12 cellular contexts compared by ENCODE assay signal in the genomic region with DNA sequence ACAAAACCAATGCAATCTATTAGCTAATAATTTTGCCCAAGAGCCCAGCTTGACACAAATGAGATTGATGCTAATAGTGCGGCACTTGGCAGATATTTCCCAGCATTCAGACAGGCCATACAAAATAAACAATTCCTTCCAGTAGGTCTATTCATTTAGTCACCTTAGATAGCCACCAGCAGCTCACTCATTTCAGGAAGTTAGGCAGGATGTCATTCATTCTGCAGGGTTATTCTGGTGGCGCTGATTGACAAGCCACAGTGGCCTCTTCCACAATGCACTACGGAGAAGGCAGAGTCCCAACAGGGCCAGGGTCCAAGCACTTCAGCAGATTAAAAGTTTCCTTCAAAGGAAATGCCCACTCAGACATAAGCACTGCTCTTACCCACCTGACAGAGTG. TPM values are rescaled to one million over a fixed set of nuclear protein-coding genes. Genes with fewer than 3 reads are reported as not detected.
DNase-seq lines count a peak whose midpoint lies in the region; ATAC-seq and TF ChIP-seq lines count a peak whose summit lies in the region.
"Had no signal": no experiment of that assay in that cellular context is flagged by ENCODE, and none has a peak within 500 bp of the region (broad histone marks: within the 10 kb centered on the region; RNA-seq: fewer than 3 reads in every experiment).

No MANE protein-coding gene starts in this region.

- no peaks in the 10 kb centered on the region for H3K36me3 Mint-ChIP-seq in CD4-positive, alpha-beta T cell (ENCODE audit: low read depth)

- no TSS peak for BruUV-seq in OCI-LY7 (replicated peaks; lab: Mats Ljungman, UMichigan)

- H3K9me3 Mint-ChIP-seq in CD4-positive, alpha-beta T cell = no peaks in the 10 kb centered on the region

- H3K9me2 ChIP-seq in OCI-LY7 (ENCODE audit: insufficient read depth, low read length) = no peaks in the 10 kb centered on the region
- H3K9me2 ChIP-seq: SK-N-SH had no signal

- peaks cover 59% of the 10 kb centered on the region for H3K4me1 ChIP-seq in OCI-LY7 (ENCODE audit: insufficient read depth, low read length, poor library complexity, severe bottlenecking)
- no peaks in the 10 kb centered on the region for H3K4me1 ChIP-seq in mucosa of descending colon (ENCODE audit: low read depth)

- H3K4me3 Mint-ChIP-seq in CD4-positive, alpha-beta T cell = no peak overlapping the region

- no peaks in the 10 kb centered on the region for H3K9me3 ChIP-seq in OCI-LY7 (ENCODE audit: low read length)
- H3K9me3 ChIP-seq in mucosa of descending colon = no peaks in the 10 kb centered on the region
- no peaks in the 10 kb centered on the region for H3K9me3 ChIP-seq in CD4-positive, alpha-beta T cell (ENCODE audit: control insufficient read depth, low read length)
- H3K9me3 ChIP-seq: Caco-2, SK-N-SH, transverse colon had no signal

- intact Hi-C loops in OCI-LY7 (cut with micrococcal nuclease; ENCODE audit: unreplicated experiment) = no loop called here
- intact Hi-C loops in mucosa of descending colon (cut with DNase I, micrococcal nuclease) = no loop called here
- intact Hi-C loops in CD4-positive, alpha-beta T cell (cut with DNase I, micrococcal nuclease) = no loop called here

- no peaks in the 10 kb centered on the region for H3K27me3 ChIP-seq in CD4-positive, alpha-beta T cell (ENCODE audit: control insufficient read depth, insufficient read depth, low read length)
- H3K27me3 ChIP-seq: transverse colon had no signal

- H3K27ac Mint-ChIP-seq in CD4-positive, alpha-beta T cell = no peak overlapping the region

- DNase-seq in GDM1 (lab: John Stamatoyannopoulos, UW) (peak; percentile 77), OCI-LY7 (ENCODE audit: low spot score) (peak; percentile 55), mucosa of descending colon (no peak), NCI-H2029 treated with DMSO at 0.1 percent for 48 hours (lab: John Stamatoyannopoulos, UW) (no peak), EL (no peak), amniotic stem cell (lab: John Stamatoyannopoulos, UW) (no peak)
- no peak for DNase-seq in CD4-positive, alpha-beta T cell
- DNase-seq: Caco-2, nucleus accumbens, SK-N-SH, transverse colon had no signal

- no peak overlapping the region for H2AFZ ChIP-seq in OCI-LY7 (ENCODE audit: low read length)

- H3K36me3 ChIP-seq in OCI-LY7 (ENCODE audit: insufficient read depth, low read length) (peaks cover 72% of the 10 kb centered on the region), mucosa of descending colon (ENCODE audit: low read depth) (no peaks in the 10 kb centered on the region)
- H3K36me3 ChIP-seq: transverse colon had no signal

- TF ChIP-seq CTCF in OCI-LY7 (conservative IDR thresholded peaks at IDR 0.05; ENCODE audit: low read length) (no peak), mucosa of descending colon (IDR thresholded peaks at IDR 0.05) (no peak)
- TF ChIP-seq CTCF in CD4-positive, alpha-beta T cell (IDR thresholded peaks at IDR 0.05) = no peak

- H3K4me3 ChIP-seq in OCI-LY7 (ENCODE audit: low read depth, low read length, poor library complexity, severe bottlenecking) (no peak overlapping the region), mucosa of descending colon (no peak overlapping the region)
- H3K4me3 ChIP-seq: transverse colon had no signal

- H4K20me1 ChIP-seq in OCI-LY7 (ENCODE audit: insufficient read depth, low read length) = peaks cover 33% of the 10 kb centered on the region

- H3K4me2 ChIP-seq in OCI-LY7 (ENCODE audit: low read length) = peak overlapping the region; percentile 22; the same call in 1 of the 2 replicates
- H3K4me2 ChIP-seq: SK-N-SH had no signal

- peaks cover 97% of the 10 kb centered on the region for H3K79me2 ChIP-seq in OCI-LY7 (ENCODE audit: insufficient read depth, low read depth, low read length)

- POLR2A ChIA-PET in OCI-LY7 (lab: Charles Lee) = interaction anchor here (0.8 to 1.4 kb wide), 8 partner anchors 8 to 295 kb away, joined by 3 to 6 read pairs (median 3); no protein-coding TSS in a partner anchor
- POLR2A ChIA-PET in CD4-positive, alpha-beta T cell (lab: Charles Lee) = no interaction called here

- CTCF ChIA-PET in OCI-LY7 (lab: Charles Lee; ENCODE audit: unreplicated experiment) = no interaction called here
- CTCF ChIA-PET in CD4-positive, alpha-beta T cell (lab: Charles Lee) = no interaction called here

- H3K4me1 Mint-ChIP-seq in CD4-positive, alpha-beta T cell (ENCODE audit: low read depth) = no peaks in the 10 kb centered on the region

- no peaks in the 10 kb centered on the region for H3K27me3 Mint-ChIP-seq in CD4-positive, alpha-beta T cell

- H3K27ac ChIP-seq in OCI-LY7 (ENCODE audit: low read depth, low read length, poor library complexity, severe bottlenecking) = peak overlapping the region; percentile 20
- no peak overlapping the region for H3K27ac ChIP-seq in CD4-positive, alpha-beta T cell (ENCODE audit: low read depth, low read length)

- ATAC-seq in GM21423 (IDR thresholded peaks at IDR 0.05; ENCODE audit: unreplicated experiment) (peak; percentile 67), mucosa of descending colon (peak; percentile 72)
- ATAC-seq in CD4-positive, alpha-beta T cell (ENCODE audit: poor library complexity) = no peak

RNA-seq across cellular contexts. Expression of gene PIK3AP1, which starts 55.8 kb away (rescaled TPM):
- total RNA-seq in OCI-LY7 (2014; rRNA removed; shearing (Covaris generic)) = 132 and 152 TPM in 2 replicates
- total RNA-seq in OCI-LY7 (2022) (111 and 140 TPM in 2 replicates), mucosa of descending colon (10 to 100 TPM; 10.4 to 19.8 (median 13.2) TPM)
- total RNA-seq in CD4-positive, alpha-beta T cell = under 1 TPM; 0.58 to 0.59 TPM

Comparison
In these comparisons a context has a peak if more than half of its experiments do, and no peak if none do; other contexts are left out.
1. DNase-seq: peak in GDM1 (single experiment) and OCI-LY7 (single experiment); none in mucosa of descending colon (0 of 3), CD4-positive, alpha-beta T cell (0 of 10), NCI-H2029 treated with DMSO at 0.1 percent for 48 hours (single experiment), EL (single experiment) and amniotic stem cell (single experiment).
2. RNA of gene PIK3AP1, which starts 55.8 kb away (total RNA-seq): 111 to 152 TPM in OCI-LY7 and 10.4 to 19.8 TPM in mucosa of descending colon; 0.58 to 0.59 TPM in CD4-positive, alpha-beta T cell; every median in the first group is over 4 times any median in the second.